In genomic region chrX:16239211-16239610, GRCh38 we compare ENCODE assay signal across 9 cellular contexts.
DNase-seq lines count a peak whose midpoint lies in the region; ATAC-seq and TF ChIP-seq lines count a peak whose summit lies in the region.
"Had no signal": no experiment of that assay in that cellular context is flagged by ENCODE, and none has a peak within 500 bp of the region (broad histone marks: within the 10 kb centered on the region; RNA-seq: fewer than 3 reads in every experiment).

No MANE protein-coding gene starts in this region.

- H3K27me3 ChIP-seq in Peyer's patch, result no peaks in the 10 kb centered on the region
- H3K27me3 ChIP-seq: colonic mucosa had no signal

- H3K36me3 ChIP-seq in Peyer's patch, result no peaks in the 10 kb centered on the region
- H3K36me3 ChIP-seq: colonic mucosa, WERI-Rb-1 had no signal

- DNase-seq in myocyte (ENCODE audit: low read depth), result peak; percentile 81
- DNase-seq in HEK293T (ENCODE audit: extremely low spot score), result no peak
- DNase-seq in Peyer's patch, result no peak
- DNase-seq: colonic mucosa, WERI-Rb-1 had no signal

- TF ChIP-seq CTCF in Peyer's patch (IDR thresholded peaks at IDR 0.05), result no peak

- CTCF ChIA-PET in HEK293T (lab: Yijun Ruan, JAX), result no interaction called here

- no peak overlapping the region for H3K4me3 ChIP-seq in Peyer's patch
- H3K4me3 ChIP-seq: colonic mucosa had no signal

- POLR2A ChIA-PET in HEK293T (lab: Yijun Ruan, JAX), result no interaction called here

- TF ChIP-seq POLR2A in Peyer's patch (IDR thresholded peaks at IDR 0.05), result no peak

- H3K9me3 ChIP-seq in Peyer's patch, result no peaks in the 10 kb centered on the region
- H3K9me3 ChIP-seq: colonic mucosa had no signal

- no peaks in the 10 kb centered on the region for H3K4me1 ChIP-seq in Peyer's patch
- H3K4me1 ChIP-seq: colonic mucosa had no signal

- ATAC-seq in GM18520 (IDR thresholded peaks at IDR 0.05; ENCODE audit: unreplicated experiment), result peak; percentile 74
- peak; percentile 81 for ATAC-seq in HG02610 (IDR thresholded peaks at IDR 0.05; ENCODE audit: unreplicated experiment)
- ATAC-seq in SK-N-SH treated with all-trans-retinoic acid at 6 μM for 48 hours, result peak; percentile 99
- no peak for ATAC-seq in GM19467 (IDR thresholded peaks at IDR 0.05; ENCODE audit: unreplicated experiment)

- H3K27ac ChIP-seq in Peyer's patch, result no peak overlapping the region
- H3K27ac ChIP-seq: colonic mucosa, WERI-Rb-1 had no signal

TF ChIP-seq in SK-N-SH treated with all-trans-retinoic acid at 6 μM for 48 hours, 23 proteins besides CTCF, POLR2A, EP300 and RAD21:
- TF ChIP-seq, protein P1, sequence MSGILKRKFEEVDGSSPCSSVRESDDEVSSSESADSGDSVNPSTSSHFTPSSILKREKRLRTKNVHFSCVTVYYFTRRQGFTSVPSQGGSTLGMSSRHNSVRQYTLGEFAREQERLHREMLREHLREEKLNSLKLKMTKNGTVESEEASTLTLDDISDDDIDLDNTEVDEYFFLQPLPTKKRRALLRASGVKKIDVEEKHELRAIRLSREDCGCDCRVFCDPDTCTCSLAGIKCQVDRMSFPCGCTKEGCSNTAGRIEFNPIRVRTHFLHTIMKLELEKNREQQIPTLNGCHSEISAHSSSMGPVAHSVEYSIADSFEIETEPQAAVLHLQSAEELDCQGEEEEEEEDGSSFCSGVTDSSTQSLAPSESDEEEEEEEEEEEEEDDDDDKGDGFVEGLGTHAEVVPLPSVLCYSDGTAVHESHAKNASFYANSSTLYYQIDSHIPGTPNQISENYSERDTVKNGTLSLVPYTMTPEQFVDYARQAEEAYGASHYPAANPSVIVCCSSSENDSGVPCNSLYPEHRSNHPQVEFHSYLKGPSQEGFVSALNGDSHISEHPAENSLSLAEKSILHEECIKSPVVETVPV (CRISPR knock-in tag; IDR thresholded peaks at IDR 0.05), result no peak
- no peak for TF ChIP-seq ZNF8 (CRISPR knock-in tag; IDR thresholded peaks at IDR 0.05)
- TF ChIP-seq TOX (CRISPR knock-in tag; IDR thresholded peaks at IDR 0.05; ENCODE audit: borderline replicate concordance), result no peak
- TF ChIP-seq OSR1 (CRISPR knock-in tag; IDR thresholded peaks at IDR 0.05), result no peak
- no peak for TF ChIP-seq ZFP30 (CRISPR knock-in tag; IDR thresholded peaks at IDR 0.05)
- TF ChIP-seq PPARA (CRISPR knock-in tag; IDR thresholded peaks at IDR 0.05; ENCODE audit: borderline replicate concordance), result no peak
- no peak for TF ChIP-seq CSDC2 (CRISPR knock-in tag; IDR thresholded peaks at IDR 0.05)
- TF ChIP-seq ISL1 (CRISPR knock-in tag; IDR thresholded peaks at IDR 0.05), result no peak
- no peak for TF ChIP-seq CREB5 (CRISPR knock-in tag; IDR thresholded peaks at IDR 0.05; ENCODE audit: low read depth)
- TF ChIP-seq TCF4 (CRISPR knock-in tag; IDR thresholded peaks at IDR 0.05; ENCODE audit: borderline replicate concordance), result no peak
- TF ChIP-seq, protein P2, sequence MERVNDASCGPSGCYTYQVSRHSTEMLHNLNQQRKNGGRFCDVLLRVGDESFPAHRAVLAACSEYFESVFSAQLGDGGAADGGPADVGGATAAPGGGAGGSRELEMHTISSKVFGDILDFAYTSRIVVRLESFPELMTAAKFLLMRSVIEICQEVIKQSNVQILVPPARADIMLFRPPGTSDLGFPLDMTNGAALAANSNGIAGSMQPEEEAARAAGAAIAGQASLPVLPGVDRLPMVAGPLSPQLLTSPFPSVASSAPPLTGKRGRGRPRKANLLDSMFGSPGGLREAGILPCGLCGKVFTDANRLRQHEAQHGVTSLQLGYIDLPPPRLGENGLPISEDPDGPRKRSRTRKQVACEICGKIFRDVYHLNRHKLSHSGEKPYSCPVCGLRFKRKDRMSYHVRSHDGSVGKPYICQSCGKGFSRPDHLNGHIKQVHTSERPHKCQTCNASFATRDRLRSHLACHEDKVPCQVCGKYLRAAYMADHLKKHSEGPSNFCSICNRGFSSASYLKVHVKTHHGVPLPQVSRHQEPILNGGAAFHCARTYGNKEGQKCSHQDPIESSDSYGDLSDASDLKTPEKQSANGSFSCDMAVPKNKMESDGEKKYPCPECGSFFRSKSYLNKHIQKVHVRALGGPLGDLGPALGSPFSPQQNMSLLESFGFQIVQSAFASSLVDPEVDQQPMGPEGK (CRISPR knock-in tag; IDR thresholded peaks at IDR 0.05; ENCODE audit: borderline replicate concordance), result no peak
- no peak for TF ChIP-seq BACH2 (CRISPR knock-in tag; IDR thresholded peaks at IDR 0.05; ENCODE audit: borderline replicate concordance)
- no peak for TF ChIP-seq GLIS3 (CRISPR knock-in tag; IDR thresholded peaks at IDR 0.05)
TF ChIP-seq in SK-N-SH treated with all-trans-retinoic acid at 6 μM for 48 hours: peak in this region for 0.

TF ChIP-seq in HEK293T, 16 proteins besides CTCF, POLR2A, EP300 and RAD21:
- no peak for TF ChIP-seq ARNT (IDR thresholded peaks at IDR 0.05)
- no peak for TF ChIP-seq PKNOX1 (IDR thresholded peaks at IDR 0.05)
- no peak for TF ChIP-seq L3MBTL2 (conservative IDR thresholded peaks at IDR 0.05)
- TF ChIP-seq FOXM1 (IDR thresholded peaks at IDR 0.05; ENCODE audit: borderline replicate concordance), result no peak
- TF ChIP-seq ELF4 (IDR thresholded peaks at IDR 0.05), result no peak
- no peak for TF ChIP-seq ZNF384 (IDR thresholded peaks at IDR 0.05)
- no peak for TF ChIP-seq TARDBP (IDR thresholded peaks at IDR 0.05)
- no peak for TF ChIP-seq HDGF (IDR thresholded peaks at IDR 0.05; ENCODE audit: borderline replicate concordance)
- TF ChIP-seq FOXA1 (IDR thresholded peaks at IDR 0.05), result no peak
- no peak for TF ChIP-seq NFRKB (IDR thresholded peaks at IDR 0.05)
- TF ChIP-seq CTBP1 (IDR thresholded peaks at IDR 0.05; ENCODE audit: borderline replicate concordance), result no peak
- no peak for TF ChIP-seq LEF1 (IDR thresholded peaks at IDR 0.05; ENCODE audit: borderline replicate concordance)
- no peak for TF ChIP-seq SP1 (IDR thresholded peaks at IDR 0.05)
- no peak for TF ChIP-seq FOXK2 (IDR thresholded peaks at IDR 0.05)
- TF ChIP-seq BHLHE40 (IDR thresholded peaks at IDR 0.05; ENCODE audit: borderline replicate concordance), result no peak
- no peak for TF ChIP-seq SUZ12 (IDR thresholded peaks at IDR 0.05)
TF ChIP-seq in HEK293T: peak in this region for 0.
